Comparison of ENCODE assay signal across 9 cellular contexts in the genomic region with DNA sequence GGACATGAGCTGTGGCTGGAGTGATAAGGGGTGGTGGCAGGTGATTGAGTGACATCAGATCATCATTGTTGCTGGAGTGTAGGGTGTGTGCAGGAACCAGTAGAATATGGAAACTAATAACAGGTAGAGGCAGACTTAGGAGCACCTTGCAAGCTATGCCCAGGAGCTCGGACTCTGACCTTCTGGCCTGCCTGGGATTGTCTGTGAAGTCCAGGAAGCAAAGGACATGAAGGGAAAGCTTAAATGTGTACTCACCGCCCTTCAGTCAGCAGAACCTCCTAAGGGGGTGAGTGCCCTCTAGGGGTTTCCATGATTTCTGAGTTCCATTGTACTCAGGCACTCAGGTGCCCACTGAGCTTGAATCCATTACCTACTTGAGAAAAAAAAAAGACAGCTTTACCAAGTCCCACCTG.
A peak's percentile ranks its signal among the peaks of the same experiment; 100 is the strongest.
DNase-seq lines count a peak whose midpoint lies in the region; ATAC-seq and TF ChIP-seq lines count a peak whose summit lies in the region.
"Had no signal": no experiment of that assay in that cellular context is flagged by ENCODE, and none has a peak within 500 bp of the region (broad histone marks: within the 10 kb centered on the region; RNA-seq: fewer than 3 reads in every experiment).

No MANE protein-coding gene starts in this region.

- DNase-seq in AG09309 (ENCODE audit: low read depth) (no peak), LHCN-M2 (ENCODE audit: low read depth) (peak; percentile 65), WERI-Rb-1 (peak; percentile 59), inferior parietal cortex (ENCODE audit: extremely low spot score) (peak; percentile 35), posterior vena cava (ENCODE audit: low spot score) (no peak)
- DNase-seq in stimulated activated naive CD4-positive, alpha-beta T cell treated with Interleukin-2 at 50 U/mL for 16 hours (lab: John Stamatoyannopoulos, UW): no peak

- intact Hi-C loops in posterior vena cava (cut with DNase I): loop anchor here in 1 of 2 donors (10.0 kb wide), 1 partner anchor 105 kb away; a partner anchor contains a TSS

- H3K27me3 ChIP-seq in WERI-Rb-1 (ENCODE audit: insufficient read depth, low read depth, severe bottlenecking): no peaks in the 10 kb centered on the region

- no peaks in the 10 kb centered on the region for H3K36me3 ChIP-seq in WERI-Rb-1

- H3K9me3 ChIP-seq in WERI-Rb-1 (ENCODE audit: severe bottlenecking): no peaks in the 10 kb centered on the region

- ATAC-seq in GM21390 (IDR thresholded peaks at IDR 0.05; ENCODE audit: unreplicated experiment) (no peak), GM21737 (IDR thresholded peaks at IDR 0.05; ENCODE audit: unreplicated experiment) (no peak)
- ATAC-seq: GM12878 had no signal

- H3K27ac ChIP-seq in WERI-Rb-1: no peak overlapping the region

- no peak overlapping the region for H3K4me3 ChIP-seq in AG09309 (ENCODE audit: control insufficient read depth, low read depth, low read length)
- no peak overlapping the region for H3K4me3 ChIP-seq in WERI-Rb-1 (ENCODE audit: low read depth, low read length)
- H3K4me3 ChIP-seq: GM12878 had no signal

- peak; percentile 48 for TF ChIP-seq CTCF in AG09309 (IDR thresholded peaks at IDR 0.05; ENCODE audit: control insufficient read depth, insufficient read depth, low read depth, low read length, missing control alignments)
- TF ChIP-seq CTCF in WERI-Rb-1 (IDR thresholded peaks at IDR 0.05; ENCODE audit: low read depth, low read length): peak; percentile 81

Comparison
In these comparisons a context has a peak if more than half of its experiments do, and no peak if none do; other contexts are left out.
1. DNase-seq: peak in LHCN-M2 (single experiment), WERI-Rb-1 (single experiment) and inferior parietal cortex (single experiment); none in AG09309 (single experiment), posterior vena cava (single experiment) and stimulated activated naive CD4-positive, alpha-beta T cell treated with Interleukin-2 at 50 U/mL for 16 hours (single experiment).